Comparison of ENCODE assay signal across 11 cellular contexts in the genomic region with DNA sequence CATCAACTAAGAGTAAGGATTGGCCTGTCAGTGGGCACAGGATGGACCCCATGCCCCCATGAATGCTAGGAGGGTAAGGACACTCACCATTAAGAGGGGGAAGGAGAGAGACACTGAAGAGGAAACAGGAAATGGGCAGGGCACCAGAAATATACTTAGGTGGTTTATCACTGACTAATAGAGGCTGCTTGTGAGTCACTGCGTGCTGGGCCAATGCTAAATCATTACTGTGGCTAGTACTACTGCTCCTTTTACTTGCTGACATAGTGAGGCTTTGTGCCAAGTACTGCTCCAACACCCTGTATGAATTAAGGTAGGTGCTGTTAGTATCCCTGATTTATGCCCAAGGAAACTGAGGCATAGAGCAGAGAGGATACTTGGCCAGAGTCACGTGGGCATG.
DNase-seq lines count a peak whose midpoint lies in the region; ATAC-seq and TF ChIP-seq lines count a peak whose summit lies in the region.
"Had no signal": no experiment of that assay in that cellular context is flagged by ENCODE, and none has a peak within 500 bp of the region (broad histone marks: within the 10 kb centered on the region; RNA-seq: fewer than 3 reads in every experiment).

No MANE protein-coding gene starts in this region.

- H3K36me3 ChIP-seq in fibroblast of lung (ENCODE audit: control insufficient read depth, insufficient read depth, low read length) (no peaks in the 10 kb centered on the region), heart left ventricle (no peaks in the 10 kb centered on the region)

- 50 to 79% (median 73%) methylated on average over 1 to 2 of the region's 2 CpGs for WGBS in heart left ventricle, 4 donors

- DNase-seq in ACHN = peak; percentile 76
- DNase-seq in GM12865 (ENCODE audit: low read depth) = peak; percentile 4
- DNase-seq in NCI-H69 (lab: John Stamatoyannopoulos, UW) = peak; percentile 2
- DNase-seq in fibroblast of lung (ENCODE audit: low read depth in 2 of 2) = peak; percentile 70 to 91
- no peak for DNase-seq in erythroblast (lab: John Stamatoyannopoulos, UW)
- no peak for DNase-seq in OCI-M2 (lab: John Stamatoyannopoulos, UW; ENCODE audit: unreplicated experiment)
- no peak for DNase-seq in heart left ventricle
- no peak for DNase-seq in activated effector memory CD4-positive, alpha-beta T cell treated with Interleukin-2 at 50 U/mL for 16 hours
- DNase-seq: activated CD4-positive, alpha-beta T cell treated with anti-CD3 and anti-CD28 coated beads for 1 hour; hippocampal formation; OCI-M1 had no signal

- no peak overlapping the region for H3K4me3 ChIP-seq in GM12865 (ENCODE audit: low read depth, low read length)
- H3K4me3 ChIP-seq in fibroblast of lung (replicated peaks in 1 of 4; ENCODE audit: control extremely low read depth in 1 of 4, insufficient read depth in 1 of 4, low read depth in 3 of 4, low read length in 4 of 4) = no peak overlapping the region
- no peak overlapping the region for H3K4me3 ChIP-seq in heart left ventricle

- TF ChIP-seq POLR2A in erythroblast (IDR thresholded peaks at IDR 0.05; ENCODE audit: low read length) = no peak
- no peak for TF ChIP-seq POLR2A in heart left ventricle (IDR thresholded peaks at IDR 0.05)

- H3K27me3 ChIP-seq in fibroblast of lung (ENCODE audit: control insufficient read depth, insufficient read depth, low read length) (no peaks in the 10 kb centered on the region), heart left ventricle (no peaks in the 10 kb centered on the region)

- ATAC-seq in heart left ventricle = no peak

- no peak overlapping the region for H2AFZ ChIP-seq in fibroblast of lung (ENCODE audit: low read length)

- H3K27ac ChIP-seq in fibroblast of lung (ENCODE audit: insufficient read depth, low read length) (no peak overlapping the region), heart left ventricle (no peak overlapping the region)

- no peak overlapping the region for H3K9ac ChIP-seq in fibroblast of lung (ENCODE audit: insufficient read depth, low read length)

- H3K4me1 ChIP-seq in fibroblast of lung (ENCODE audit: control insufficient read depth, extremely low read depth, insufficient read depth, low read length) (no peaks in the 10 kb centered on the region), heart left ventricle (no peaks in the 10 kb centered on the region)

- intact Hi-C loops in heart left ventricle (cut with DNase I) = no loop called here

- no peaks in the 10 kb centered on the region for H3K9me3 ChIP-seq in fibroblast of lung (ENCODE audit: control insufficient read depth, insufficient read depth, low read depth, low read length)
- no peaks in the 10 kb centered on the region for H3K9me3 ChIP-seq in heart left ventricle

- H3K4me2 ChIP-seq in fibroblast of lung (ENCODE audit: extremely low read depth, insufficient read depth, low read length) = peak overlapping the region; percentile 1

- H3K79me2 ChIP-seq in fibroblast of lung (ENCODE audit: control insufficient read depth, insufficient read depth, low read length) = no peaks in the 10 kb centered on the region

- TF ChIP-seq CTCF in GM12865 (IDR thresholded peaks at IDR 0.05; ENCODE audit: insufficient read depth, low read depth, low read length, missing control alignments) (no peak), fibroblast of lung (conservative IDR thresholded peaks at IDR 0.05 in 1 of 2, IDR thresholded peaks at IDR 0.05 in 1 of 2; ENCODE audit: low read depth in 1 of 2, low read length in 2 of 2) (no peak), heart left ventricle (IDR thresholded peaks at IDR 0.05) (no peak)

- no peaks in the 10 kb centered on the region for H4K20me1 ChIP-seq in fibroblast of lung (ENCODE audit: control insufficient read depth, extremely low read depth, insufficient read depth, low read length)

- in situ Hi-C loops in ACHN (cut with HindIII; ENCODE audit: low pct_ligation_motif_present, low pct_unique_long_range_greater_than_20kb, low sequenced_read_pairs) = no loop called here

Comparison
In these comparisons a context has a peak if more than half of its experiments do, and no peak if none do; other contexts are left out.
1. DNase-seq: peak in ACHN (single experiment), GM12865 (single experiment), NCI-H69 (single experiment) and fibroblast of lung (2 of 2); none in erythroblast (0 of 2), OCI-M2 (single experiment), heart left ventricle (0 of 5) and activated effector memory CD4-positive, alpha-beta T cell treated with Interleukin-2 at 50 U/mL for 16 hours (single experiment).